ENCODE assay signal across 19 cellular contexts in the genomic region with DNA sequence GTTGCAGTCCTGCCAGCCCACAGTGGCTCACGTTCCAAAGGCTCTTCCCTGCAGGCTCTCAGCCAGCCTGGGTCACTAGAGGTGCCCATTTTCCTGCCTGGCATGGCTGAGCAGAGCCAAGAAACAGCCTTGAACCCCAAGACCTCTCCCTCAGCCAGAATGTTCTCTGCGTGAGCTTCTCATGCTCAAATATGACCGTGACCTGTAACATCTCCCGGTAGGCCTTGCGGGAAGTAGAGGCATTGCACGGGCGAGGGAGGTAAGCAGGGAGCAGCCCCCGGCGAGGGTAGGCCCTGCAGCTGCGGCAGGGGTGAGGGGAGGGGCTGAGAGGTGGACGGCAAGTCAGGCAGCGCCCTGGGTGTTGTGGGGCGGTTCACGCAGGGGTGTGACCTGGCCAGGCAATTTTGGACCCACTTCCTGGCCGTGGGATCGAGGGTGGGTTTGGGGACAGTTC.
"Had no signal": no experiment of that assay in that cellular context is flagged by ENCODE, and none has a peak within 500 bp of the region (broad histone marks: within the 10 kb centered on the region; RNA-seq: fewer than 3 reads in every experiment).

No MANE protein-coding gene starts in this region.

- H3K36me3 Mint-ChIP-seq: natural killer cell treated with Interleukin-12 subunit alpha and Interleukin-12 subunit beta and Interleukin-15 and Interleukin-18, amount 100 ng/mL, for 72 hours had no signal

- H3K9me3 Mint-ChIP-seq: activated B cell treated with CpG ODN at 0.5 μM for 24 hours; activated CD4-positive, alpha-beta T cell treated with anti-CD3 and anti-CD28 coated beads, Interleukin-2, amount 10 ng/mL, durations not matched to agents 24 days and 14 days; activated naive CD4-positive, alpha-beta T cell treated with anti-CD3 and anti-CD28 coated beads for 36 hours; activated naive CD8-positive, alpha-beta T cell treated with anti-CD3 and anti-CD28 coated beads, Interleukin-2, amount 50 U/mL, for 24 hours; activated T-helper 2 cell treated with anti-CD3 and anti-CD28 coated beads, Interferon-gamma antibody, Interleukin-2, Interleukin-4, amounts not matched to agents 10 μg/mL and 5 μg/mL and 100 μg/mL, durations not matched to agents 14 hours and 24 hours and 36 hours; natural killer cell treated with Interleukin-12 subunit alpha and Interleukin-12 subunit beta and Interleukin-15 and Interleukin-18, amount 100 ng/mL, for 72 hours; stimulated activated effector memory CD8-positive, alpha-beta T cell treated with anti-CD3 and anti-CD28 coated beads, Interleukin-12 subunit alpha, Interleukin-12 subunit beta, amount 100 ng/mL, for 72 hours had no signal

- H3K27me3 Mint-ChIP-seq: activated CD4-positive, alpha-beta T cell treated with anti-CD3 and anti-CD28 coated beads, Interleukin-2, amount 10 ng/mL, durations not matched to agents 24 days and 14 days; activated naive CD8-positive, alpha-beta T cell treated with anti-CD3 and anti-CD28 coated beads, Interleukin-2, amount 50 U/mL, for 24 hours; T-helper 17 cell had no signal

- H3K27ac ChIP-seq: ascending aorta, epithelial cell of prostate, prostate gland, thoracic aorta, upper lobe of right lung had no signal

- H3K27me3 ChIP-seq: ascending aorta, upper lobe of right lung had no signal

- H3K4me3 ChIP-seq: ascending aorta, prostate gland, thoracic aorta, upper lobe of right lung had no signal

- H3K9me3 ChIP-seq: ascending aorta, prostate gland, thoracic aorta, upper lobe of right lung had no signal

- ATAC-seq: activated naive CD8-positive, alpha-beta T cell treated with anti-CD3 and anti-CD28 coated beads, Interleukin-2, amount 50 U/mL, for 24 hours; left ventricle myocardium superior; natural killer cell treated with Interleukin-12 subunit alpha and Interleukin-12 subunit beta and Interleukin-15 and Interleukin-18, amount 100 ng/mL, for 72 hours; sciatic nerve; stimulated activated effector memory CD8-positive, alpha-beta T cell treated with anti-CD3 and anti-CD28 coated beads, Interleukin-12 subunit alpha, Interleukin-12 subunit beta, amount 100 ng/mL, for 72 hours; T-helper 17 cell had no signal

- H3K27ac Mint-ChIP-seq: activated B cell treated with CpG ODN at 0.5 μM for 24 hours; activated CD4-positive, alpha-beta T cell treated with anti-CD3 and anti-CD28 coated beads, Interleukin-2, amount 10 ng/mL, durations not matched to agents 24 days and 14 days; activated naive CD4-positive, alpha-beta T cell treated with anti-CD3 and anti-CD28 coated beads for 36 hours; activated naive CD8-positive, alpha-beta T cell treated with anti-CD3 and anti-CD28 coated beads, Interleukin-2, amount 50 U/mL, for 24 hours; activated T-helper 2 cell treated with anti-CD3 and anti-CD28 coated beads, Interferon-gamma antibody, Interleukin-2, Interleukin-4, amounts not matched to agents 10 μg/mL and 5 μg/mL and 100 μg/mL, durations not matched to agents 14 hours and 24 hours and 36 hours; natural killer cell treated with Interleukin-12 subunit alpha and Interleukin-12 subunit beta and Interleukin-15 and Interleukin-18, amount 100 ng/mL, for 72 hours; T-helper 17 cell had no signal

- DNase-seq: activated B cell treated with CpG ODN at 0.5 μM for 24 hours; activated CD4-positive, alpha-beta T cell treated with anti-CD3 and anti-CD28 coated beads, Interleukin-2, amount 10 ng/mL, durations not matched to agents 24 days and 14 days; activated naive CD4-positive, alpha-beta T cell treated with anti-CD3 and anti-CD28 coated beads for 36 hours; activated naive CD8-positive, alpha-beta T cell treated with anti-CD3 and anti-CD28 coated beads, Interleukin-2, amount 50 U/mL, for 24 hours; foreskin melanocyte; left ventricle myocardium superior; mesendoderm; occipital lobe; stimulated activated CD4-positive, alpha-beta T cell treated with anti-CD3 and anti-CD28 coated beads, Interleukin-2, amount 100 ng/mL, for 24 hours; T-helper 17 cell; upper lobe of right lung had no signal

- H3K4me3 Mint-ChIP-seq: activated B cell treated with CpG ODN at 0.5 μM for 24 hours; activated CD4-positive, alpha-beta T cell treated with anti-CD3 and anti-CD28 coated beads, Interleukin-2, amount 10 ng/mL, durations not matched to agents 24 days and 14 days; activated naive CD4-positive, alpha-beta T cell treated with anti-CD3 and anti-CD28 coated beads for 36 hours; activated naive CD8-positive, alpha-beta T cell treated with anti-CD3 and anti-CD28 coated beads, Interleukin-2, amount 50 U/mL, for 24 hours; natural killer cell treated with Interleukin-12 subunit alpha and Interleukin-12 subunit beta and Interleukin-15 and Interleukin-18, amount 100 ng/mL, for 72 hours; stimulated activated effector memory CD8-positive, alpha-beta T cell treated with anti-CD3 and anti-CD28 coated beads, Interleukin-12 subunit alpha, Interleukin-12 subunit beta, amount 100 ng/mL, for 72 hours; T-helper 17 cell had no signal

- H3K36me3 ChIP-seq: prostate gland, thoracic aorta, upper lobe of right lung had no signal
